ENCODE assay signal across 29 cellular contexts in genomic region chr17:22277595-22277994, GRCh38.
"Had no signal": no experiment of that assay in that cellular context is flagged by ENCODE, and none has a peak within 500 bp of the region (broad histone marks: within the 10 kb centered on the region; RNA-seq: fewer than 3 reads in every experiment).

No MANE protein-coding gene starts in this region.

- H3K27ac Mint-ChIP-seq: activated B cell treated with CpG ODN at 0.5 μM for 24 hours; activated CD4-positive, alpha-beta T cell treated with anti-CD3 and anti-CD28 coated beads, Interleukin-2, amount 10 ng/mL, durations not matched to agents 24 days and 14 days; activated CD8-positive, alpha-beta T cell treated with anti-CD3 and anti-CD28 coated beads for 36 hours; activated naive CD4-positive, alpha-beta T cell treated with anti-CD3 and anti-CD28 coated beads, Interleukin-2, amount 50 U/mL, for 24 hours; activated naive CD8-positive, alpha-beta T cell treated with anti-CD3 and anti-CD28 coated beads, Interleukin-2, amount 10 ng/mL, durations not matched to agents 7 days and 5 days had no signal

- DNase-seq: activated CD4-positive, alpha-beta T cell treated with anti-CD3 and anti-CD28 coated beads, Interleukin-2, amount 10 ng/mL, durations not matched to agents 24 days and 14 days; activated CD4-positive, alpha-beta T cell treated with anti-CD3 and anti-CD28 coated beads, Interleukin-2, amount 50 U/mL, for 4 hours; activated CD8-positive, alpha-beta T cell treated with anti-CD3 and anti-CD28 coated beads for 36 hours; activated gamma-delta T cell; activated naive CD4-positive, alpha-beta T cell treated with Interleukin-2 at 50 U/mL for 16 hours; activated naive CD8-positive, alpha-beta T cell treated with anti-CD3 and anti-CD28 coated beads, Interleukin-2, amount 10 ng/mL, durations not matched to agents 7 days and 5 days; activated T-cell treated with anti-CD3 and anti-CD28 coated beads for 4 hours; activated T-cell treated with anti-CD3 and anti-CD28 coated beads, Interleukin-2, amount 50 U/mL, for 48 hours; amygdala; IMR-90; NCI-H1105; NCI-H1417 treated with DMSO at 0.1 percent for 48 hours; NCI-H1694; NCI-H1930; NCI-H2081 treated with DMSO at 0.1 percent for 48 hours; NCI-H226; NCI-H526; NCI-H748 treated with DMSO at 0.1 percent for 48 hours; NK-92 treated with Interleukin-12 subunit alpha and Interleukin-12 subunit beta, amount 100 ng/mL, for 24 hours; PC-3; Peyer's patch; RPMI8226; SIG-M5; SW 1271; T-helper 1 cell; T-helper 2 cell; T-helper 9 cell had no signal

- H3K4me3 Mint-ChIP-seq: activated B cell treated with CpG ODN at 0.5 μM for 24 hours; activated CD4-positive, alpha-beta T cell treated with anti-CD3 and anti-CD28 coated beads, Interleukin-2, amount 10 ng/mL, durations not matched to agents 24 days and 14 days; activated CD8-positive, alpha-beta T cell treated with anti-CD3 and anti-CD28 coated beads for 36 hours; activated naive CD4-positive, alpha-beta T cell treated with anti-CD3 and anti-CD28 coated beads, Interleukin-2, amount 50 U/mL, for 24 hours; activated naive CD8-positive, alpha-beta T cell treated with anti-CD3 and anti-CD28 coated beads, Interleukin-2, amount 10 ng/mL, durations not matched to agents 7 days and 5 days had no signal

- H3K27me3 Mint-ChIP-seq: activated B cell treated with CpG ODN at 0.5 μM for 24 hours; activated CD4-positive, alpha-beta T cell treated with anti-CD3 and anti-CD28 coated beads, Interleukin-2, amount 10 ng/mL, durations not matched to agents 24 days and 14 days; activated CD8-positive, alpha-beta T cell treated with anti-CD3 and anti-CD28 coated beads for 36 hours; activated naive CD4-positive, alpha-beta T cell treated with anti-CD3 and anti-CD28 coated beads, Interleukin-2, amount 50 U/mL, for 24 hours had no signal

- ATAC-seq: activated CD8-positive, alpha-beta T cell treated with anti-CD3 and anti-CD28 coated beads for 36 hours; PC-3 had no signal

- H3K36me3 Mint-ChIP-seq: activated naive CD4-positive, alpha-beta T cell treated with anti-CD3 and anti-CD28 coated beads, Interleukin-2, amount 50 U/mL, for 24 hours had no signal

- H3K4me1 Mint-ChIP-seq: activated B cell treated with CpG ODN at 0.5 μM for 24 hours; activated CD4-positive, alpha-beta T cell treated with anti-CD3 and anti-CD28 coated beads, Interleukin-2, amount 10 ng/mL, durations not matched to agents 24 days and 14 days; activated naive CD4-positive, alpha-beta T cell treated with anti-CD3 and anti-CD28 coated beads, Interleukin-2, amount 50 U/mL, for 24 hours; activated naive CD8-positive, alpha-beta T cell treated with anti-CD3 and anti-CD28 coated beads, Interleukin-2, amount 10 ng/mL, durations not matched to agents 7 days and 5 days had no signal
